ENCODE assay signal across 13 cellular contexts in genomic region chr1:10765734-10766478, GRCh38. TPM values are rescaled to one million over a fixed set of nuclear protein-coding genes. Genes with fewer than 3 reads are reported as not detected.
DNase-seq lines count a peak whose midpoint lies in the region; ATAC-seq, FAIRE-seq and TF ChIP-seq lines count a peak whose summit lies in the region.
"Had no signal": no experiment of that assay in that cellular context is flagged by ENCODE, and none has a peak within 500 bp of the region (broad histone marks: within the 10 kb centered on the region; RNA-seq: fewer than 3 reads in every experiment).

No MANE protein-coding gene starts in this region.

- H3K4me1 ChIP-seq in HepG2 (ENCODE audit: insufficient read depth, low read length), result peaks cover 13% of the 10 kb centered on the region
- H3K4me1 ChIP-seq: testis had no signal

- 50% methylated on average over 15 of the region's 17 CpGs for WGBS in HepG2 (ENCODE audit: low lambda C conversion rate)

- in situ Hi-C loops in HepG2 (cut with HindIII; ENCODE audit: extremely low pct_ligation_motif_present, low pct_unique_long_range_greater_than_20kb), result no loop called here

- H2AFZ ChIP-seq in HepG2 (ENCODE audit: low read length), result no peak overlapping the region

- FAIRE-seq in HepG2 (lab: Jason Lieb, UNC), result no peak

- peak; percentile 26 for ATAC-seq in Right ventricle myocardium superior (ENCODE audit: poor library complexity)
- ATAC-seq in Right ventricle myocardium inferior, result no peak
- no peak for ATAC-seq in HepG2
- no peak for ATAC-seq in HG03378 (IDR thresholded peaks at IDR 0.05; ENCODE audit: unreplicated experiment)
- ATAC-seq in HG03095 (IDR thresholded peaks at IDR 0.05; ENCODE audit: unreplicated experiment), result no peak
- ATAC-seq: Panc1 had no signal

- H3K27ac ChIP-seq in VCaP (peak overlapping the region; percentile 91), HepG2 (ENCODE audit: extremely low read length, insufficient read depth, low read length) (no peak overlapping the region)
- H3K27ac ChIP-seq: coronary artery, testis had no signal

- DNase-seq in Right ventricle myocardium superior (no peak), Right ventricle myocardium inferior (ENCODE audit: missing footprints) (no peak), HepG2 (ENCODE audit: low spot score) (no peak), globus pallidus (ENCODE audit: low spot score) (no peak)
- DNase-seq in activated CD4-positive, alpha-beta T cell treated with anti-CD3 and anti-CD28 coated beads for 1 hour, result no peak
- DNase-seq: activated naive CD8-positive, alpha-beta T cell treated with anti-CD3 and anti-CD28 coated beads for 36 hours; glutamatergic neuron; testis had no signal

- H3K27me3 ChIP-seq in HepG2 (ENCODE audit: control insufficient read depth in 1 of 2, insufficient read depth in 2 of 2, low read length in 2 of 2), result peaks cover 1 to 50% of the 10 kb centered on the region in 2 experiments; a peak in 3 of 5 replicates
- H3K27me3 ChIP-seq: testis had no signal

- H3K9me3 ChIP-seq in HepG2 (ENCODE audit: low read length), result no peaks in the 10 kb centered on the region
- H3K9me3 ChIP-seq: testis had no signal

- no peak overlapping the region for H3K9ac ChIP-seq in HepG2 (ENCODE audit: insufficient read depth, low read depth, low read length)

- H3K79me2 ChIP-seq in HepG2 (ENCODE audit: insufficient read depth, low read length), result no peaks in the 10 kb centered on the region

- TF ChIP-seq EP300 in HepG2 (IDR thresholded peaks at IDR 0.05; ENCODE audit: low read depth in 2 of 2, low read length in 2 of 2) (no peak), HepG2 (CRISPR knock-in tag; IDR thresholded peaks at IDR 0.05; ENCODE audit: borderline replicate concordance) (no peak)

- intact Hi-C loops in Right ventricle myocardium superior (cut with DNase I), result no loop called here
- intact Hi-C loops in Right ventricle myocardium inferior (cut with DNase I), result no loop called here
- intact Hi-C loops in HepG2 (cut with micrococcal nuclease; ENCODE audit: unreplicated experiment), result no loop called here

- TF ChIP-seq POLR2A in HepG2 (IDR thresholded peaks at IDR 0.05; ENCODE audit: insufficient read depth in 1 of 2, low read depth in 2 of 2, low read length in 2 of 2), result no peak

- no peak for TF ChIP-seq CTCF in VCaP (conservative IDR thresholded peaks at IDR 0.05)
- no peak for TF ChIP-seq CTCF in HepG2 (CRISPR knock-in tag; IDR thresholded peaks at IDR 0.05)

- H3K36me3 ChIP-seq in HepG2 (replicated peaks in 1 of 2; ENCODE audit: control insufficient read depth in 1 of 2, insufficient read depth in 2 of 2, low read length in 2 of 2), result no peaks in the 10 kb centered on the region

- POLR2A ChIA-PET in HepG2 (lab: Yijun Ruan, JAX), result no interaction called here

- H3K4me2 ChIP-seq in HepG2 (ENCODE audit: low read depth, low read length), result no peak overlapping the region

- BruUV-seq in HepG2 (replicated peaks; lab: Mats Ljungman, UMichigan), result no TSS peak

- no peak overlapping the region for H3K4me3 ChIP-seq in HepG2 (replicated peaks in 1 of 3; ENCODE audit: insufficient read depth in 1 of 3, low read depth in 2 of 3, low read length in 3 of 3)
- H3K4me3 ChIP-seq: coronary artery, testis had no signal

- CTCF ChIA-PET in HepG2 (lab: Yijun Ruan, JAX; ENCODE audit: low intra/inter-chr PET ratio, low total read pairs), result no interaction called here

- H4K20me1 ChIP-seq in HepG2 (ENCODE audit: insufficient read depth, low read length), result no peaks in the 10 kb centered on the region

- TF ChIP-seq RAD21 in HepG2 (CRISPR knock-in tag; IDR thresholded peaks at IDR 0.05), result no peak

TF ChIP-seq in HepG2, 621 proteins besides CTCF, POLR2A, EP300 and RAD21:
- TF ChIP-seq FOXA3 (CRISPR knock-in tag; IDR thresholded peaks at IDR 0.05) (no peak), ZNF629 (CRISPR knock-in tag; conservative IDR thresholded peaks at IDR 0.05) (0 out of 2 replicates have a peak, but pooled peaks have one; percentile 11)

RNA-seq across cellular contexts. Expression of gene CASZ1, which starts 30.5 kb away (rescaled TPM):
- total RNA-seq in Right ventricle myocardium superior (50.3 TPM), Right ventricle myocardium inferior (58.2 TPM), HepG2 (2016; rRNA removed; fragmentation: Illumina TruSeq; extraction: Trizol) (2.3 and 3.7 TPM in 2 replicates)
- 1.5 and 1.9 TPM in 2 replicates for total RNA-seq in HepG2 (2016; cell fraction: cytosol; rRNA removed; fragmentation: Illumina TruSeq; extraction: Trizol; ENCODE audit: low read depth)
- total RNA-seq in HepG2 (2016; cell fraction: insoluble cytoplasmic fraction; rRNA removed; fragmentation: Illumina TruSeq; extraction: Trizol), result 2.8 and 3.2 TPM in 2 replicates
- 3.6 and 4.4 TPM in 2 replicates for total RNA-seq in HepG2 (2016; cell fraction: membrane; rRNA removed; fragmentation: Illumina TruSeq; extraction: Trizol)
- 3.2 TPM in 2 replicates for total RNA-seq in HepG2 (2016; cell fraction: nucleus; rRNA removed; fragmentation: Illumina TruSeq; extraction: Trizol)
- polyA plus RNA-seq in HepG2 (2011; rRNA removed), result 1.9 and 2.2 TPM in 2 replicates
- 2.0 and 2.2 TPM in 2 replicates for polyA plus RNA-seq in HepG2 (2011; cell fraction: cytosol; rRNA removed)
- polyA plus RNA-seq in HepG2 (2011; cell fraction: nucleus; rRNA removed), result 5.8 and 8.1 TPM in 2 replicates
- polyA plus RNA-seq in HepG2 (2012), result 1.0 and 1.4 TPM in 2 replicates
- polyA plus RNA-seq in HepG2 (2016; cell fraction: cytosol; fragmentation: Illumina TruSeq; extraction: Trizol; ENCODE audit: low read depth), result 1.6 and 2.1 TPM in 2 replicates
- polyA plus RNA-seq in HepG2 (2016; cell fraction: insoluble cytoplasmic fraction; fragmentation: Illumina TruSeq; extraction: Trizol; ENCODE audit: low read depth), result 3.0 and 3.9 TPM in 2 replicates
- polyA plus RNA-seq in HepG2 (2016; cell fraction: membrane; fragmentation: Illumina TruSeq; extraction: Trizol; ENCODE audit: low read depth), result 3.7 and 5.0 TPM in 2 replicates
- polyA plus RNA-seq in HepG2 (2016; cell fraction: nucleus; fragmentation: Illumina TruSeq; extraction: Trizol; ENCODE audit: insufficient read depth, low read depth), result 4.0 and 4.7 TPM in 2 replicates
- 2.5 and 2.9 TPM in 2 replicates for polyA minus RNA-seq in HepG2 (2011; rRNA and poly(A)+ RNA removed; ENCODE audit: low replicate concordance)
- 1.7 and 2.1 TPM in 2 replicates for polyA minus RNA-seq in HepG2 (2011; cell fraction: cytosol; rRNA and poly(A)+ RNA removed)
- 2.7 and 3.0 TPM in 2 replicates for polyA minus RNA-seq in HepG2 (2011; cell fraction: nucleus; rRNA and poly(A)+ RNA removed)
